In genomic region chr3:147409143-147410121, GRCh38 we compare ENCODE assay signal across 8 cellular contexts. TPM values are rescaled to one million over a fixed set of nuclear protein-coding genes. Genes with fewer than 3 reads are reported as not detected.
A peak's percentile ranks its signal among the peaks of the same experiment; 100 is the strongest.
DNase-seq lines count a peak whose midpoint lies in the region; ATAC-seq lines count a peak whose summit lies in the region.

ZIC1 (plus strand) TSS chr3:147409365; CDS start chr3:147410113, 748 bp downstream.

- intact Hi-C loops in head of caudate nucleus (cut with DNase I) = no loop called here
- intact Hi-C loops in sciatic nerve (cut with DNase I) = no loop called here

- in situ Hi-C loops in SK-MEL-5 (cut with HindIII; ENCODE audit: low pct_unique_long_range_greater_than_20kb, low sequenced_read_pairs) = no loop called here

- ATAC-seq in sciatic nerve = peak; percentile 36
- no peak for ATAC-seq in HG02884 (IDR thresholded peaks at IDR 0.05; ENCODE audit: unreplicated experiment)
- ATAC-seq in GM21390 (IDR thresholded peaks at IDR 0.05; ENCODE audit: unreplicated experiment) = no peak

- H3K9ac ChIP-seq in ES-I3 (ENCODE audit: low read depth, low read length) = peak within 1 kb of the TSS; percentile 49; the same call in 1 of the 2 replicates

- H3K36me3 ChIP-seq in ES-I3 (ENCODE audit: insufficient read depth, low read length) = no peaks in the 10 kb centered on the region

- peak; percentile 83 for DNase-seq in SK-MEL-5 (ENCODE audit: low read depth, low spot score)
- peak in 38 of 42 donors; percentile 42 to 90 (median 71) for DNase-seq in head of caudate nucleus
- no peak for DNase-seq in sciatic nerve (ENCODE audit: low spot score)
- no peak for DNase-seq in HPDE6-E6E7 (ENCODE audit: extremely low spot score)
- DNase-seq in SKM-1 treated with dmso at 0.1 percent for 144 hours (lab: John Stamatoyannopoulos, UW; ENCODE audit: unreplicated experiment) = no peak

- peaks cover 29% of the 10 kb centered on the region for H3K4me1 ChIP-seq in ES-I3 (ENCODE audit: insufficient read depth, low read length)

- no peaks in the 10 kb centered on the region for H3K9me3 ChIP-seq in ES-I3 (ENCODE audit: control insufficient read depth, insufficient read depth, low read length)

RNA-seq across cellular contexts. Expression of gene ZIC1, which starts in this region (rescaled TPM):
- total RNA-seq in SK-MEL-5 (2014; rRNA removed; shearing (Covaris generic)) = 3.8 and 4.4 TPM in 2 replicates
- 1.8 and 4.0 TPM in 2 replicates for polyA plus RNA-seq in SK-MEL-5 (2015; cell fraction: cytosol; rRNA removed)
- 1.4 and 2.5 TPM in 2 replicates for polyA plus RNA-seq in SK-MEL-5 (2015; cell fraction: nucleus; rRNA removed)
- 3.8 TPM for total RNA-seq in sciatic nerve

Comparison
In these comparisons a context has a peak if more than half of its experiments do, and no peak if none do; other contexts are left out.
1. DNase-seq: peak in SK-MEL-5 (single experiment) and head of caudate nucleus (38 of 42); none in sciatic nerve (single experiment), HPDE6-E6E7 (single experiment) and SKM-1 treated with dmso at 0.1 percent for 144 hours (single experiment).